ENCODE assay signal across 1 cellular context in the genomic region with DNA sequence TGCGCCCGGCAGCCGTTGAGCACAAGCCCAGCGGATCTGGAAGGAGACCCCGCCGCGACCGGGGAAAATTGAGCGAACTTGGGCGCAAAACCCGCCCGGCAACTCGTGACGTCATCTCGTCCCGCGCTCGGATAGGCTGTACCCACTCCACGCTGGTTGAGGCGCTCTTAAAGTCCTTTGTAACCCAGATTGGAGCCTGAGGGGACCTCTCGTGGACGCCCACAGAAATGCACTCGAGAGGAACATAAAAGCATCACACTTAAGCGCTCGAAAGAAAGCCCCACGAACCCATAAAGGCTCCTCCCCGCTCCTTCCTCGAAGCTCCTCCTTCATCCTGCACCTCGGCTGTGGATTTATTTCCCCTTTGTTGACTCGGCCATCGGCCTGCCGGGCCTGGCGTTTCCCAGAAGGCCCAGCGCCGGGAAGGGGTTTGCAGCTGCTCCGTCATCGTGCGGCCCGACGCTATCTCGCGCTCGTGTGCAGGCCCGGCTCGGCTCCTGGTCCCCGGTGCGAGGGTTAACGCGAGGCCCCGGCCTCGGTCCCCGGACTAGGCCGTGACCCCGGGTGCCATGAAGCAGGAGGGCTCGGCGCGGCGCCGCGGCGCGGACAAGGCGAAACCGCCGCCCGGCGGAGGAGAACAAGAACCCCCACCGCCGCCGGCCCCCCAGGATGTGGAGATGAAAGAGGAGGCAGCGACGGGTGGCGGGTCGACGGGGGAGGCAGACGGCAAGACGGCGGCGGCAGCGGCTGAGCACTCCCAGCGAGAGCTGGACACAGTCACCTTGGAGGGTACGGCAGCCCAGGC.
TF ChIP-seq lines count a peak whose summit lies in the region.

TSS of gene PSMD3 (plus strand) at position 406 of the 805 bp plus-strand sequence. CDS start at position 570, 164 bp downstream.

TF ChIP-seq in HepG2, 621 proteins besides CTCF, POLR2A, EP300 and RAD21 (continued from another document and continues in another):
- TF ChIP-seq DBP (CRISPR knock-in tag; IDR thresholded peaks at IDR 0.05; ENCODE audit: not compliant biosample characterization): peak; percentile 12
- TF ChIP-seq, protein P1, sequence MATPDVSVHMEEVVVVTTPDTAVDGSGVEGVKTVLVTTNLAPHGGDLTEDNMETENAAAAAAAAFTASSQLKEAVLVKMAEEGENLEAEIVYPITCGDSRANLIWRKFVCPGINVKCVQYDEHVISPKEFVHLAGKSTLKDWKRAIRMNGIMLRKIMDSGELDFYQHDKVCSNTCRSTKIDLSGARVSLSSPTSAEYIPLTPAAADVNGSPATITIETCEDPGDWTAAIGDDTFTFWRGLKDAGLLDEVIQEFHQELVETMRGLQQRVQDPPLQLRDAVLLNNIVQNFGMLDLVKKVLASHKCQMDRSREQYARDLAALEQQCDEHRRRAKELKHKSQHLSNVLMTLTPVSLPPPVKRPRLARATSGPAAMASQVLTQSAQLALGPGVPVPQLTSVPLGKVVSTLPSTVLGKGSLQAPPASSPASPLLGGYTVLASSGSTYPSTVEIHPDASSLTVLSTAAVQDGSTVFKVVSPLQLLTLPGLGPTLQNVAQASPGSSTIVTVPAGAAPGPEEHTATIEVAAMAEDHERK (CRISPR knock-in tag; IDR thresholded peaks at IDR 0.05; ENCODE audit: low read depth): peak; percentile 74
- no peak for TF ChIP-seq EHMT2 (IDR thresholded peaks at IDR 0.05; ENCODE audit: borderline replicate concordance, low read depth, low read length)
- TF ChIP-seq PLRG1 (conservative IDR thresholded peaks at IDR 0.05): no peak
- peak; percentile 71 for TF ChIP-seq ZBTB33 (CRISPR knock-in tag; IDR thresholded peaks at IDR 0.05)
- TF ChIP-seq TMF1 (CRISPR knock-in tag; IDR thresholded peaks at IDR 0.05; ENCODE audit: low read depth): peak; percentile 82
- 0 out of 2 replicates have a peak, but pooled peaks have one; percentile 75 for TF ChIP-seq NPAS2 (CRISPR knock-in tag; IDR thresholded peaks at IDR 0.05; ENCODE audit: borderline replicate concordance)
- peak; percentile 95 for TF ChIP-seq ZNF883 (CRISPR knock-in tag; IDR thresholded peaks at IDR 0.05; ENCODE audit: not compliant biosample characterization)
- TF ChIP-seq HOXA9 (CRISPR knock-in tag; IDR thresholded peaks at IDR 0.05; ENCODE audit: borderline replicate concordance): peak; percentile 89; the same call in 1 of the 2 replicates
- peak; percentile 97 for TF ChIP-seq ZNF605 (CRISPR knock-in tag; IDR thresholded peaks at IDR 0.05)
- peak; percentile 90 for TF ChIP-seq SP4 (CRISPR knock-in tag; IDR thresholded peaks at IDR 0.05)
- peak; percentile 40; the same call in 1 of the 2 replicates for TF ChIP-seq ZNF598 (CRISPR knock-in tag; IDR thresholded peaks at IDR 0.05; ENCODE audit: borderline replicate concordance)
- no peak; the same call in 1 of the 2 replicates for TF ChIP-seq XBP1 (CRISPR knock-in tag; IDR thresholded peaks at IDR 0.05)
- TF ChIP-seq CERS6 (CRISPR knock-in tag; IDR thresholded peaks at IDR 0.05): peak; percentile 69; the same call in 1 of the 2 replicates
- no peak for TF ChIP-seq ZNF644 (CRISPR knock-in tag; IDR thresholded peaks at IDR 0.05; ENCODE audit: low read depth)
- TF ChIP-seq, protein P2, sequence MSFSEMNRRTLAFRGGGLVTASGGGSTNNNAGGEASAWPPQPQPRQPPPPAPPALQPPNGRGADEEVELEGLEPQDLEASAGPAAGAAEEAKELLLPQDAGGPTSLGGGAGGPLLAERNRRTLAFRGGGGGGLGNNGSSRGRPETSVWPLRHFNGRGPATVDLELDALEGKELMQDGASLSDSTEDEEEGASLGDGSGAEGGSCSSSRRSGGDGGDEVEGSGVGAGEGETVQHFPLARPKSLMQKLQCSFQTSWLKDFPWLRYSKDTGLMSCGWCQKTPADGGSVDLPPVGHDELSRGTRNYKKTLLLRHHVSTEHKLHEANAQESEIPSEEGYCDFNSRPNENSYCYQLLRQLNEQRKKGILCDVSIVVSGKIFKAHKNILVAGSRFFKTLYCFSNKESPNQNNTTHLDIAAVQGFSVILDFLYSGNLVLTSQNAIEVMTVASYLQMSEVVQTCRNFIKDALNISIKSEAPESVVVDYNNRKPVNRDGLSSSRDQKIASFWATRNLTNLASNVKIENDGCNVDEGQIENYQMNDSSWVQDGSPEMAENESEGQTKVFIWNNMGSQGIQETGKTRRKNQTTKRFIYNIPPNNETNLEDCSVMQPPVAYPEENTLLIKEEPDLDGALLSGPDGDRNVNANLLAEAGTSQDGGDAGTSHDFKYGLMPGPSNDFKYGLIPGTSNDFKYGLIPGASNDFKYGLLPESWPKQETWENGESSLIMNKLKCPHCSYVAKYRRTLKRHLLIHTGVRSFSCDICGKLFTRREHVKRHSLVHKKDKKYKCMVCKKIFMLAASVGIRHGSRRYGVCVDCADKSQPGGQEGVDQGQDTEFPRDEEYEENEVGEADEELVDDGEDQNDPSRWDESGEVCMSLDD (CRISPR knock-in tag; IDR thresholded peaks at IDR 0.05; ENCODE audit: borderline replicate concordance): peak; percentile 60; the same call in 1 of the 2 replicates
- TF ChIP-seq HNRNPK (IDR thresholded peaks at IDR 0.05; ENCODE audit: low read depth, low read length, poor library complexity, severe bottlenecking): peak; percentile 78
- TF ChIP-seq, protein P3, sequence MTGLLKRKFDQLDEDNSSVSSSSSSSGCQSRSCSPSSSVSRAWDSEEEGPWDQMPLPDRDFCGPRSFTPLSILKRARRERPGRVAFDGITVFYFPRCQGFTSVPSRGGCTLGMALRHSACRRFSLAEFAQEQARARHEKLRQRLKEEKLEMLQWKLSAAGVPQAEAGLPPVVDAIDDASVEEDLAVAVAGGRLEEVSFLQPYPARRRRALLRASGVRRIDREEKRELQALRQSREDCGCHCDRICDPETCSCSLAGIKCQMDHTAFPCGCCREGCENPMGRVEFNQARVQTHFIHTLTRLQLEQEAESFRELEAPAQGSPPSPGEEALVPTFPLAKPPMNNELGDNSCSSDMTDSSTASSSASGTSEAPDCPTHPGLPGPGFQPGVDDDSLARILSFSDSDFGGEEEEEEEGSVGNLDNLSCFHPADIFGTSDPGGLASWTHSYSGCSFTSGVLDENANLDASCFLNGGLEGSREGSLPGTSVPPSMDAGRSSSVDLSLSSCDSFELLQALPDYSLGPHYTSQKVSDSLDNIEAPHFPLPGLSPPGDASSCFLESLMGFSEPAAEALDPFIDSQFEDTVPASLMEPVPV (CRISPR knock-in tag; IDR thresholded peaks at IDR 0.05): peak; percentile 95; the same call in 1 of the 2 replicates
- no peak; the same call in 1 of the 2 replicates for TF ChIP-seq MLLT10 (CRISPR knock-in tag; IDR thresholded peaks at IDR 0.05)
- TF ChIP-seq JUNB (CRISPR knock-in tag; IDR thresholded peaks at IDR 0.05; ENCODE audit: borderline replicate concordance): peak; percentile 23; the same call in 1 of the 2 replicates
- TF ChIP-seq HNRNPLL (IDR thresholded peaks at IDR 0.05; ENCODE audit: low read depth, low read length, poor library complexity, severe bottlenecking): peak; percentile 91
- TF ChIP-seq PHF21A (CRISPR knock-in tag; IDR thresholded peaks at IDR 0.05): no peak
- peak; percentile 90 for TF ChIP-seq JARID2 (CRISPR knock-in tag; IDR thresholded peaks at IDR 0.05; ENCODE audit: insufficient replicate concordance)
- TF ChIP-seq MBD4 (IDR thresholded peaks at IDR 0.05; ENCODE audit: borderline replicate concordance, low read length): no peak
- peak; percentile 98 for TF ChIP-seq ZNF589 (CRISPR knock-in tag; conservative IDR thresholded peaks at IDR 0.05)
- 0 out of 2 replicates have a peak, but pooled peaks have one; percentile 49 for TF ChIP-seq FLYWCH1 (CRISPR knock-in tag; IDR thresholded peaks at IDR 0.05)
- peak; percentile 93 for TF ChIP-seq BORCS8-MEF2B (CRISPR knock-in tag; IDR thresholded peaks at IDR 0.05)
- TF ChIP-seq CREB1 (IDR thresholded peaks at IDR 0.05): peak; percentile 100
- peak; percentile 99 for TF ChIP-seq CREB1 (CRISPR knock-in tag; IDR thresholded peaks at IDR 0.05)
- TF ChIP-seq USF2 (IDR thresholded peaks at IDR 0.05; ENCODE audit: low read depth, low read length): no peak
- TF ChIP-seq USF2 (CRISPR knock-in tag; IDR thresholded peaks at IDR 0.05; ENCODE audit: borderline replicate concordance): peak; percentile 43; the same call in 1 of the 2 replicates
- peak; percentile 80 for TF ChIP-seq POLR2AphosphoS5 (IDR thresholded peaks at IDR 0.05; ENCODE audit: low read depth, low read length)
- TF ChIP-seq ZNF616 (CRISPR knock-in tag; IDR thresholded peaks at IDR 0.05; ENCODE audit: low read depth): peak; percentile 64; the same call in 1 of the 2 replicates
- peak; percentile 64; the same call in 1 of the 2 replicates for TF ChIP-seq SP5 (CRISPR knock-in tag; IDR thresholded peaks at IDR 0.05; ENCODE audit: borderline replicate concordance, low read depth)
- TF ChIP-seq MYNN (CRISPR knock-in tag; IDR thresholded peaks at IDR 0.05; ENCODE audit: low read depth): peak; percentile 81; the same call in 1 of the 2 replicates
- TF ChIP-seq ZNF652 (CRISPR knock-in tag; IDR thresholded peaks at IDR 0.05; ENCODE audit: borderline replicate concordance, low read depth): peak; percentile 42; the same call in 1 of the 2 replicates
- peak; percentile 96 for TF ChIP-seq ZNF792 (CRISPR knock-in tag; IDR thresholded peaks at IDR 0.05)
- TF ChIP-seq ETV5 (CRISPR knock-in tag; IDR thresholded peaks at IDR 0.05; ENCODE audit: borderline replicate concordance): peak; percentile 59; the same call in 1 of the 2 replicates
- TF ChIP-seq TOE1 (CRISPR knock-in tag; IDR thresholded peaks at IDR 0.05): peak; percentile 99
- TF ChIP-seq, protein P4, sequence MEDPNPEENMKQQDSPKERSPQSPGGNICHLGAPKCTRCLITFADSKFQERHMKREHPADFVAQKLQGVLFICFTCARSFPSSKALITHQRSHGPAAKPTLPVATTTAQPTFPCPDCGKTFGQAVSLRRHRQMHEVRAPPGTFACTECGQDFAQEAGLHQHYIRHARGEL (CRISPR knock-in tag; IDR thresholded peaks at IDR 0.05): peak; percentile 69; the same call in 1 of the 2 replicates
- TF ChIP-seq, protein P5, sequence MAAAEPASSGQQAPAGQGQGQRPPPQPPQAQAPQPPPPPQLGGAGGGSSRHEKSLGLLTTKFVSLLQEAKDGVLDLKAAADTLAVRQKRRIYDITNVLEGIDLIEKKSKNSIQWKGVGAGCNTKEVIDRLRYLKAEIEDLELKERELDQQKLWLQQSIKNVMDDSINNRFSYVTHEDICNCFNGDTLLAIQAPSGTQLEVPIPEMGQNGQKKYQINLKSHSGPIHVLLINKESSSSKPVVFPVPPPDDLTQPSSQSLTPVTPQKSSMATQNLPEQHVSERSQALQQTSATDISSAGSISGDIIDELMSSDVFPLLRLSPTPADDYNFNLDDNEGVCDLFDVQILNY (CRISPR knock-in tag; conservative IDR thresholded peaks at IDR 0.05): peak; percentile 73; the same call in 1 of the 2 replicates
- TF ChIP-seq SPEN (CRISPR knock-in tag; IDR thresholded peaks at IDR 0.05; ENCODE audit: low read depth): peak; percentile 99
- TF ChIP-seq, protein P6, sequence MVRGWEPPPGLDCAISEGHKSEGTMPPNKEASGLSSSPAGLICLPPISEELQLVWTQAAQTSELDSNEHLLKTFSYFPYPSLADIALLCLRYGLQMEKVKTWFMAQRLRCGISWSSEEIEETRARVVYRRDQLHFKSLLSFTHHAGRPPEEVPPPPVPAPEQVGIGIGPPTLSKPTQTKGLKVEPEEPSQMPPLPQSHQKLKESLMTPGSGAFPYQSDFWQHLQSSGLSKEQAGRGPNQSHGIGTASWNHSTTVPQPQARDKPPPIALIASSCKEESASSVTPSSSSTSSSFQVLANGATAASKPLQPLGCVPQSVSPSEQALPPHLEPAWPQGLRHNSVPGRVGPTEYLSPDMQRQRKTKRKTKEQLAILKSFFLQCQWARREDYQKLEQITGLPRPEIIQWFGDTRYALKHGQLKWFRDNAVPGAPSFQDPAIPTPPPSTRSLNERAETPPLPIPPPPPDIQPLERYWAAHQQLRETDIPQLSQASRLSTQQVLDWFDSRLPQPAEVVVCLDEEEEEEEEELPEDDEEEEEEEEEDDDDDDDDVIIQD (CRISPR knock-in tag; IDR thresholded peaks at IDR 0.05; ENCODE audit: low read depth): peak; percentile 39
- peak; percentile 83; the same call in 1 of the 2 replicates for TF ChIP-seq ZNF879 (CRISPR knock-in tag; IDR thresholded peaks at IDR 0.05)
- TF ChIP-seq TBX3 (IDR thresholded peaks at IDR 0.05; ENCODE audit: borderline replicate concordance): no peak; the same call in 1 of the 2 replicates
